26 cellular contexts compared by ENCODE assay signal in genomic region chr2:176521860-176522259, GRCh38.
"Had no signal": no experiment of that assay in that cellular context is flagged by ENCODE, and none has a peak within 500 bp of the region (broad histone marks: within the 10 kb centered on the region; RNA-seq: fewer than 3 reads in every experiment).

No MANE protein-coding gene starts in this region.

- ATAC-seq: foreskin keratinocyte; gastroesophageal sphincter; heart right ventricle; left cardiac atrium; left lung; naive thymus-derived CD8-positive, alpha-beta T cell; stimulated activated effector memory CD8-positive, alpha-beta T cell treated with anti-CD3 and anti-CD28 coated beads, Interleukin-12 subunit alpha, Interleukin-12 subunit beta, amount 100 ng/mL, for 72 hours had no signal

- H3K27ac ChIP-seq: esophagus muscularis mucosa, foreskin keratinocyte, gastroesophageal sphincter, heart right ventricle, left lung, neutrophil, parathyroid adenoma, prostate gland, right atrium auricular region, sigmoid colon, stomach, thyroid gland had no signal

- H3K27me3 ChIP-seq: esophagus muscularis mucosa, foreskin keratinocyte, gastroesophageal sphincter, left lung, right atrium auricular region, sigmoid colon, stomach had no signal

- H3K4me3 ChIP-seq: esophagus muscularis mucosa, gastroesophageal sphincter, heart right ventricle, left lung, prostate gland, right atrium auricular region, sigmoid colon, stomach, thyroid gland had no signal

- H3K36me3 ChIP-seq: esophagus muscularis mucosa, gastroesophageal sphincter, heart right ventricle, left lung, neutrophil, prostate gland, right atrium auricular region, sigmoid colon, stomach, thyroid gland had no signal

- FAIRE-seq: islet of Langerhans had no signal

- H3K9me3 ChIP-seq: esophagus muscularis mucosa, gastroesophageal sphincter, heart right ventricle, left lung, neutrophil, prostate gland, right atrium auricular region, sigmoid colon, stomach, thyroid gland had no signal

- H3K4me1 ChIP-seq: foreskin keratinocyte, left lung, parathyroid adenoma, prostate gland had no signal

- H2AFZ ChIP-seq: parathyroid adenoma had no signal

- H3K9ac ChIP-seq: parathyroid adenoma had no signal

- H3K79me2 ChIP-seq: parathyroid adenoma had no signal

- DNase-seq: cerebellar nuclear complex; cortex of kidney; effector CD8-positive, alpha-beta T cell; endodermal cell; foreskin keratinocyte; heart right ventricle; hippocampal formation; left cardiac atrium; left lung; mammary epithelial cell; naive thymus-derived CD8-positive, alpha-beta T cell; nephron progenitor cell; sigmoid colon; stimulated activated CD4-positive, alpha-beta T cell treated with anti-CD3 and anti-CD28 coated beads, Interleukin-2, amount 100 ng/mL, for 24 hours; stimulated activated CD4-positive, alpha-beta T cell treated with anti-CD3 and anti-CD28 coated beads, Interleukin-4, amount 100 ng/mL, for 24 hours; stimulated activated naive CD4-positive, alpha-beta T cell treated with Interleukin-2 at 50 U/mL for 16 hours; stomach; thyroid gland had no signal
